ENCODE assay signal across 8 cellular contexts in the genomic region with DNA sequence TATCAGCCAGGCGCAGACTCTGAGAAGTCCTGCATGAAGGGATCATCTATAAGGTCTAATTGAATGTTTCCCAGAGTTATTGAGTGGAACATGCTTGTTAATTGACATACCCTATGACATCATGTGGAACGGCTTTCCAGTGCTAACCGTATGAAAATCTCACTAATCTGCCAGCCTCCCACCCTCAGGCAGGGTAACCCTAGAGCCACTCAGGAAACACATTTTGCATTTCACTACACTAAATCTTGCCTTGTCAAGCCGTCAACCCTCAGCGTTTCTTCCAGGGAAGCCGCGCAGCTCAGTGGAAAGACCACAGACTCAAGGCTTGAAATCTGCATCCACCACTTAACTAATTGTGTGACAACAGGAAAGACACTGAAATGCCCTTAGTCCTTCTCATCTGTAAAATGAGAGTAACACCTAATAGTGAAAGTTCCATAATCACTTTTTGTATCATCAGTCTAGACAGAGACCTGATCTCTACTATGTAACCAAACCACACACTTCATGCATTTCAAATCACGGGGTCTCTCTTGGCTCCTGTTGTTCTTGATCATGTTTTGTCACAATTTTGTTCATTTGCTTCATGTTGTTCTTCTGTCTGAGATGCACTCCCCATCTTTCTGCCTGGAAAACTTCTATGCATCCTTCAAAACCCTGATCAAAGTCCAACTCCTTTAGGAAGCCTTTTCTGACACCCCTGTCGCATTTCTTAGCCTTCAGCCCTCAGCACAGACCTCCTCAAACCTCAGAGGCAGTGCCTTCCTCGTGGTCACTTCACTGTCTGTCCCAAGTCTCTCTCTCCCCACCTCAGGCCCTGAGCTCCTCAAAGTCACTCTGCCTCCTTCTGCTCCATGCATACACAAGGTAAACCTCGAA.
A peak's percentile ranks its signal among the peaks of the same experiment; 100 is the strongest.
DNase-seq lines count a peak whose midpoint lies in the region; ATAC-seq, FAIRE-seq and TF ChIP-seq lines count a peak whose summit lies in the region.

No MANE protein-coding gene starts in this region.

- ATAC-seq in GM18907 (IDR thresholded peaks at IDR 0.05; ENCODE audit: unreplicated experiment) (peak; percentile 86), GM21786 (IDR thresholded peaks at IDR 0.05; ENCODE audit: unreplicated experiment) (peak; percentile 89), Right ventricle myocardium inferior (no peak), HepG2 (no peak)

- TF ChIP-seq RAD21 in HepG2 (CRISPR knock-in tag; IDR thresholded peaks at IDR 0.05): no peak

- no TSS peak for BruUV-seq in HepG2 (replicated peaks; lab: Mats Ljungman, UMichigan)

- peak overlapping the region; percentile 49 for H3K23ac ChIP-seq in trophoblast cell (ENCODE audit: low read length)

- H3K9ac ChIP-seq in trophoblast cell (ENCODE audit: low read length) (no peak overlapping the region), HepG2 (ENCODE audit: insufficient read depth, low read depth, low read length) (no peak overlapping the region)

- H3K4me2 ChIP-seq in trophoblast cell (ENCODE audit: low read length): no peak overlapping the region
- H3K4me2 ChIP-seq in HepG2 (ENCODE audit: low read depth, low read length): no peak overlapping the region

- no peak for FAIRE-seq in HepG2 (lab: Jason Lieb, UNC)

- no peak overlapping the region for H2BK120ac ChIP-seq in trophoblast cell (ENCODE audit: insufficient read depth, low read length, poor library complexity)

- intact Hi-C loops in Right ventricle myocardium inferior (cut with DNase I) (no loop called here), HepG2 (cut with micrococcal nuclease; ENCODE audit: unreplicated experiment) (no loop called here)

- H2AK5ac ChIP-seq in trophoblast cell (ENCODE audit: low read length): no peak overlapping the region

- no peak overlapping the region for H3K4ac ChIP-seq in trophoblast cell (ENCODE audit: low read depth, low read length)

- POLR2A ChIA-PET in HepG2 (lab: Yijun Ruan, JAX): interaction anchor here (1.0 to 1.1 kb wide), 2 partner anchors 76 to 186 kb away, joined by 3 read pairs; no protein-coding TSS in a partner anchor

- no CpG with 5 or more reads among the region's 11 CpGs for WGBS in trophoblast cell (ENCODE audit: extremely low coverage, insufficient coverage, insufficient read length)
- 81% methylated on average over 11 of the region's 11 CpGs for WGBS in HepG2 (ENCODE audit: low lambda C conversion rate)

- no peak overlapping the region for H2AFZ ChIP-seq in trophoblast cell (ENCODE audit: insufficient read depth, low read length, poor library complexity)
- no peak overlapping the region for H2AFZ ChIP-seq in HepG2 (ENCODE audit: low read length)

- no peak overlapping the region for H2BK12ac ChIP-seq in trophoblast cell (ENCODE audit: low read length)

- H3K36me3 ChIP-seq in trophoblast cell (ENCODE audit: control insufficient read depth in 1 of 2, insufficient read depth in 2 of 2, low read length in 2 of 2) (no peaks in the 10 kb centered on the region), HepG2 (replicated peaks in 1 of 2; ENCODE audit: control insufficient read depth in 1 of 2, insufficient read depth in 2 of 2, low read length in 2 of 2) (no peaks in the 10 kb centered on the region)

- TF ChIP-seq CTCF in HepG2 (CRISPR knock-in tag; IDR thresholded peaks at IDR 0.05): no peak

- no peak overlapping the region for H2BK5ac ChIP-seq in trophoblast cell (ENCODE audit: low read depth, low read length, poor library complexity)

- DNase-seq in KBM-7: peak; percentile 89
- DNase-seq in trophoblast cell: no peak
- DNase-seq in DMS153 treated with DMSO at 0.1 percent for 48 hours (lab: John Stamatoyannopoulos, UW; ENCODE audit: unreplicated experiment): no peak
- no peak for DNase-seq in Right ventricle myocardium inferior (ENCODE audit: missing footprints)
- DNase-seq in HepG2 (ENCODE audit: low spot score): no peak
- no peak for DNase-seq in HK-2 (ENCODE audit: unreplicated experiment)

- TF ChIP-seq EP300 in HepG2 (IDR thresholded peaks at IDR 0.05; ENCODE audit: low read depth in 2 of 2, low read length in 2 of 2) (no peak), HepG2 (CRISPR knock-in tag; IDR thresholded peaks at IDR 0.05; ENCODE audit: borderline replicate concordance) (no peak)

- no peak overlapping the region for H4K12ac ChIP-seq in trophoblast cell (ENCODE audit: low read depth, low read length)

- H3K27me3 ChIP-seq in trophoblast cell (ENCODE audit: insufficient read depth, low read length) (no peaks in the 10 kb centered on the region), HepG2 (ENCODE audit: control insufficient read depth in 1 of 2, insufficient read depth in 2 of 2, low read length in 2 of 2) (no peaks in the 10 kb centered on the region)

- CTCF ChIA-PET in HepG2 (lab: Yijun Ruan, JAX; ENCODE audit: low intra/inter-chr PET ratio, low total read pairs): no interaction called here

- H3K9me3 ChIP-seq in trophoblast cell (ENCODE audit: insufficient read depth, low read depth, low read length) (no peaks in the 10 kb centered on the region), HepG2 (ENCODE audit: low read length) (no peaks in the 10 kb centered on the region)

- no peak overlapping the region for H4K8ac ChIP-seq in trophoblast cell (ENCODE audit: low read depth, low read length)

- no peak overlapping the region for H4K91ac ChIP-seq in trophoblast cell (ENCODE audit: low read depth, low read length)

- H3K27ac ChIP-seq in trophoblast cell (ENCODE audit: low read depth, low read length): no peak overlapping the region
- no peak overlapping the region for H3K27ac ChIP-seq in HepG2 (ENCODE audit: extremely low read length, insufficient read depth, low read length)

- in situ Hi-C loops in KBM-7 (cut with MboI; ENCODE audit: low pct_unique_long_range_greater_than_20kb, low sequenced_read_pairs): no loop called here
- in situ Hi-C loops in HepG2 (cut with HindIII; ENCODE audit: extremely low pct_ligation_motif_present, low pct_unique_long_range_greater_than_20kb): no loop called here

- no peak overlapping the region for H3K18ac ChIP-seq in trophoblast cell (ENCODE audit: low read length)

- no peak for TF ChIP-seq POLR2A in HepG2 (IDR thresholded peaks at IDR 0.05; ENCODE audit: insufficient read depth in 1 of 2, low read depth in 2 of 2, low read length in 2 of 2)

- no peaks in the 10 kb centered on the region for H3K79me2 ChIP-seq in trophoblast cell (ENCODE audit: control insufficient read depth, insufficient read depth, low read length, poor library complexity)
- peaks cover 2% of the 10 kb centered on the region for H3K79me2 ChIP-seq in HepG2 (ENCODE audit: insufficient read depth, low read length)

- H4K20me1 ChIP-seq in HepG2 (ENCODE audit: insufficient read depth, low read length): no peaks in the 10 kb centered on the region

- H3K14ac ChIP-seq in trophoblast cell (ENCODE audit: low read length): no peak overlapping the region

- H3K4me1 ChIP-seq in trophoblast cell (ENCODE audit: control insufficient read depth in 1 of 2, insufficient read depth in 2 of 2, low read length in 2 of 2) (peaks cover 1 to 3% of the 10 kb centered on the region in 2 experiments), HepG2 (ENCODE audit: insufficient read depth, low read length) (peaks cover 100% of the 10 kb centered on the region)

- no peaks in the 10 kb centered on the region for H3K79me1 ChIP-seq in trophoblast cell (ENCODE audit: low read length)

- H3K4me3 ChIP-seq in trophoblast cell (ENCODE audit: low read depth, low read length) (no peak overlapping the region), HepG2 (replicated peaks in 1 of 3; ENCODE audit: insufficient read depth in 1 of 3, low read depth in 2 of 3, low read length in 3 of 3) (no peak overlapping the region)

TF ChIP-seq in HepG2, 621 proteins besides CTCF, POLR2A, EP300 and RAD21 (continues in another document):
- TF ChIP-seq SYNCRIP (IDR thresholded peaks at IDR 0.05; ENCODE audit: insufficient read depth, low read depth, low read length) (no peak), TRIM24 (CRISPR knock-in tag; IDR thresholded peaks at IDR 0.05) (no peak), SIX4 (CRISPR knock-in tag; IDR thresholded peaks at IDR 0.05) (no peak), EEA1 (CRISPR knock-in tag; IDR thresholded peaks at IDR 0.05; ENCODE audit: borderline replicate concordance) (no peak), THAP11 (CRISPR knock-in tag; IDR thresholded peaks at IDR 0.05) (no peak), SIN3B (IDR thresholded peaks at IDR 0.05; ENCODE audit: low read length) (no peak), ZNF263 (CRISPR knock-in tag; IDR thresholded peaks at IDR 0.05) (no peak)
- TF ChIP-seq, protein P1, sequence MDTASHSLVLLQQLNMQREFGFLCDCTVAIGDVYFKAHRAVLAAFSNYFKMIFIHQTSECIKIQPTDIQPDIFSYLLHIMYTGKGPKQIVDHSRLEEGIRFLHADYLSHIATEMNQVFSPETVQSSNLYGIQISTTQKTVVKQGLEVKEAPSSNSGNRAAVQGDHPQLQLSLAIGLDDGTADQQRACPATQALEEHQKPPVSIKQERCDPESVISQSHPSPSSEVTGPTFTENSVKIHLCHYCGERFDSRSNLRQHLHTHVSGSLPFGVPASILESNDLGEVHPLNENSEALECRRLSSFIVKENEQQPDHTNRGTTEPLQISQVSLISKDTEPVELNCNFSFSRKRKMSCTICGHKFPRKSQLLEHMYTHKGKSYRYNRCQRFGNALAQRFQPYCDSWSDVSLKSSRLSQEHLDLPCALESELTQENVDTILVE (CRISPR knock-in tag; IDR thresholded peaks at IDR 0.05): no peak

Comparison
In these comparisons a context has a peak if more than half of its experiments do, and no peak if none do; other contexts are left out.
1. ATAC-seq: peak in GM18907 (single experiment) and GM21786 (single experiment); none in Right ventricle myocardium inferior (single experiment) and HepG2 (single experiment).